In genomic region chr1:151611288-151611790, GRCh38 we compare ENCODE assay signal across 1 cellular context.
A peak's percentile ranks its signal among the peaks of the same experiment; 100 is the strongest.
TF ChIP-seq lines count a peak whose summit lies in the region.

No MANE protein-coding gene starts in this region.

TF ChIP-seq in K562, 482 proteins besides CTCF, POLR2A, EP300 and RAD21 (continued from another document and continues in another):
- TF ChIP-seq PREB (CRISPR knock-in tag; IDR thresholded peaks at IDR 0.05) (no peak), ZNF780A (CRISPR knock-in tag; IDR thresholded peaks at IDR 0.05) (no peak), ZNF197 (CRISPR knock-in tag; IDR thresholded peaks at IDR 0.05; ENCODE audit: low read depth) (peak; percentile 33; the same call in 1 of the 2 replicates), NFIX (CRISPR knock-in tag; IDR thresholded peaks at IDR 0.05; ENCODE audit: low read depth) (no peak), CBFA2T2 (conservative IDR thresholded peaks at IDR 0.05) (no peak), TCF15 (CRISPR knock-in tag; IDR thresholded peaks at IDR 0.05) (no peak), EHMT2 (IDR thresholded peaks at IDR 0.05) (no peak), GABPB1 (CRISPR knock-in tag; IDR thresholded peaks at IDR 0.05) (0 out of 2 replicates have a peak, but pooled peaks have one; percentile 10), E4F1 (CRISPR knock-in tag; IDR thresholded peaks at IDR 0.05; ENCODE audit: borderline replicate concordance) (no peak), CREM (IDR thresholded peaks at IDR 0.05; ENCODE audit: low read depth) (no peak), SRSF9 (IDR thresholded peaks at IDR 0.05; ENCODE audit: borderline replicate concordance, low read depth, low read length) (no peak), SMAD4 (CRISPR knock-in tag; conservative IDR thresholded peaks at IDR 0.05) (no peak), E2F5 (CRISPR knock-in tag; IDR thresholded peaks at IDR 0.05) (no peak), MCM2 (IDR thresholded peaks at IDR 0.05; ENCODE audit: low read depth) (no peak), ZNF146 (CRISPR knock-in tag; IDR thresholded peaks at IDR 0.05; ENCODE audit: unreplicated experiment) (no peak), FOXA3 (CRISPR knock-in tag; conservative IDR thresholded peaks at IDR 0.05 in 1 of 2, IDR thresholded peaks at IDR 0.05 in 1 of 2) (no peak), ZNF696 (CRISPR knock-in tag; conservative IDR thresholded peaks at IDR 0.05) (no peak), ZSCAN32 (CRISPR knock-in tag; IDR thresholded peaks at IDR 0.05) (no peak), ZFP30 (CRISPR knock-in tag; IDR thresholded peaks at IDR 0.05; ENCODE audit: borderline replicate concordance) (no peak), ZNF232 (CRISPR knock-in tag; IDR thresholded peaks at IDR 0.05) (no peak), RUNX1 (IDR thresholded peaks at IDR 0.05; ENCODE audit: low read depth) (no peak), NR4A1 (CRISPR knock-in tag; IDR thresholded peaks at IDR 0.05) (no peak), NR4A1 (tag; IDR thresholded peaks at IDR 0.05) (no peak), ZNF3 (CRISPR knock-in tag; IDR thresholded peaks at IDR 0.05) (no peak), PPARD (CRISPR knock-in tag; IDR thresholded peaks at IDR 0.05) (no peak), KAT2B (IDR thresholded peaks at IDR 0.05; ENCODE audit: low read depth, low read length) (no peak), FOXO4 (CRISPR knock-in tag; IDR thresholded peaks at IDR 0.05) (no peak), ZFP91 (CRISPR knock-in tag; IDR thresholded peaks at IDR 0.05) (no peak), ESRRA (IDR thresholded peaks at IDR 0.05; ENCODE audit: borderline replicate concordance, low read depth) (no peak), PRMT5 (CRISPR knock-in tag; IDR thresholded peaks at IDR 0.05) (no peak), ZNF445 (CRISPR knock-in tag; IDR thresholded peaks at IDR 0.05; ENCODE audit: low read depth) (no peak), ZEB2 (IDR thresholded peaks at IDR 0.05) (no peak), ATF3 (IDR thresholded peaks at IDR 0.05) (peak; percentile 45), ATF3 (CRISPR knock-in tag; conservative IDR thresholded peaks at IDR 0.05) (no peak), ADNP (tag; IDR thresholded peaks at IDR 0.05) (no peak), BHLHE40 (IDR thresholded peaks at IDR 0.05; ENCODE audit: low read length) (peak; percentile 57), HDGF (IDR thresholded peaks at IDR 0.05) (no peak), ZNF449 (CRISPR knock-in tag; IDR thresholded peaks at IDR 0.05) (0 out of 2 replicates have a peak, but pooled peaks have one; percentile 12), PHF20 (IDR thresholded peaks at IDR 0.05; ENCODE audit: partially characterized antibody) (no peak), ZNF143 (CRISPR knock-in tag; IDR thresholded peaks at IDR 0.05) (no peak), ZNF134 (CRISPR knock-in tag; conservative IDR thresholded peaks at IDR 0.05) (no peak), NR1H2 (CRISPR knock-in tag; IDR thresholded peaks at IDR 0.05) (no peak), ZNF133 (CRISPR knock-in tag; IDR thresholded peaks at IDR 0.05) (no peak), ZBTB7A (IDR thresholded peaks at IDR 0.05; ENCODE audit: borderline replicate concordance, control insufficient read depth, low read depth, low read length) (no peak), USF1 (CRISPR knock-in tag; IDR thresholded peaks at IDR 0.05) (peak; percentile 32; the same call in 1 of the 2 replicates), RBBP5 (IDR thresholded peaks at IDR 0.05; ENCODE audit: borderline replicate concordance, insufficient read depth, low read length, poor library complexity, severe bottlenecking) (no peak), EZH2 (IDR thresholded peaks at IDR 0.05; ENCODE audit: borderline replicate concordance, low read depth, low read length) (no peak), SUPT5H (IDR thresholded peaks at IDR 0.05) (no peak), MAFG (tag; conservative IDR thresholded peaks at IDR 0.05) (no peak), NFXL1 (CRISPR knock-in tag; IDR thresholded peaks at IDR 0.05) (0 out of 2 replicates have a peak, but pooled peaks have one; percentile 23), ETS1 (conservative IDR thresholded peaks at IDR 0.05; ENCODE audit: control insufficient read depth, low read depth, low read length) (no peak), CXXC5 (CRISPR knock-in tag; IDR thresholded peaks at IDR 0.05) (no peak), CEBPG (CRISPR knock-in tag; IDR thresholded peaks at IDR 0.05) (peak; percentile 95), CEBPG (tag; conservative IDR thresholded peaks at IDR 0.05 in 1 of 2, IDR thresholded peaks at IDR 0.05 in 1 of 2) (peak; percentile 98 to 99), ZBTB43 (CRISPR knock-in tag; IDR thresholded peaks at IDR 0.05) (no peak)
